In the genomic region with DNA sequence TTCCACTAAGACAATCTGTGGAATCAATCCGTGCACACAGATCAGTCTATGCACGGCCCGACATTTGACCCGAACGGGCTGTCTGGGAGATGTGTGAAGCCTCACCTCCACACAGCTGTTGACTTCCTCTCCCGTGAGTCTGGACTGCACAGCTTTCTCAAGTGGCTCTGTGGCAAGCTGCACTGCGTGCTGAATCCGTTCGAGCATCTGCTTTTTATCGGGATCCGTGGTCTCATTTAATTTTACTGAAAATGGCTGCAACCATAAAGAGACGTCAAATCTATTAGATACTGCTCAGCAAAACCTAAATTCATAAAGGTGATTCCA, we compare ENCODE assay signal across 10 cellular contexts. TPM values are rescaled to one million over a fixed set of nuclear protein-coding genes. Genes with fewer than 3 reads are reported as not detected.
DNase-seq lines count a peak whose midpoint lies in the region; ATAC-seq and TF ChIP-seq lines count a peak whose summit lies in the region.
"Had no signal": no experiment of that assay in that cellular context is flagged by ENCODE, and none has a peak within 500 bp of the region (broad histone marks: within the 10 kb centered on the region; RNA-seq: fewer than 3 reads in every experiment).

No MANE protein-coding gene starts in this region.

- CTCF ChIA-PET in Panc1 (lab: Charles Lee) (interaction anchor here (0.8 to 5.1 kb wide), 10 partner anchors 8 to 178 kb away, joined by 3 to 72 read pairs (median 4); no protein-coding TSS in a partner anchor), T-cell (lab: Charles Lee) (interaction anchor here (1.1 to 1.4 kb wide), 3 partner anchors 46 to 54 kb away, joined by 3 to 8 read pairs (median 3); a partner anchor contains a TSS)

- DNase-seq in natural killer cell = no peak
- DNase-seq in natural killer cell treated with Interleukin-12 subunit alpha and Interleukin-12 subunit beta and Interleukin-15 and Interleukin-18, amount 100 ng/mL, for 72 hours (ENCODE audit: low spot score) = no peak
- no peak for DNase-seq in Panc1 (ENCODE audit: low read depth, low spot score)
- DNase-seq in dorsolateral prefrontal cortex = no peak
- DNase-seq in T-cell = no peak
- DNase-seq in activated T-cell treated with anti-CD3 and anti-CD28 coated beads, Interleukin-2, amount 50 U/mL, for 48 hours = no peak

- H3K4me3 ChIP-seq in Panc1 (ENCODE audit: low read depth in 2 of 2, low read length in 2 of 2) (no peak overlapping the region), dorsolateral prefrontal cortex (no peak overlapping the region)

- H3K27ac ChIP-seq in Panc1 (ENCODE audit: low read length) (no peak overlapping the region), dorsolateral prefrontal cortex (peak overlapping the region in 52 of 59 donors; percentile 30 to 89 (median 77))
- H3K27ac ChIP-seq: HL-60 had no signal

- no peaks in the 10 kb centered on the region for H3K27me3 Mint-ChIP-seq in natural killer cell (ENCODE audit: low read depth in 2 of 2)
- H3K27me3 Mint-ChIP-seq in natural killer cell treated with Interleukin-12 subunit alpha and Interleukin-12 subunit beta and Interleukin-15 and Interleukin-18, amount 100 ng/mL, for 72 hours = no peaks in the 10 kb centered on the region
- no peaks in the 10 kb centered on the region for H3K27me3 Mint-ChIP-seq in T-cell
- H3K27me3 Mint-ChIP-seq: B cell had no signal

- intact Hi-C loops in natural killer cell (cut with micrococcal nuclease) = loop anchor here (1.0 to 2.0 kb wide), 2 partner anchors 53 to 179 kb away; no protein-coding TSS in a partner anchor
- intact Hi-C loops in Panc1 (cut with micrococcal nuclease; ENCODE audit: unreplicated experiment) = no loop called here
- intact Hi-C loops in dorsolateral prefrontal cortex (cut with DNase I) = loop anchor here (1.0 to 5.0 kb wide), 4 partner anchors 53 to 179 kb away; a partner anchor contains a TSS

- H3K4me1 Mint-ChIP-seq in natural killer cell = peaks cover 26 to 36% of the 10 kb centered on the region in 2 donors
- peaks cover 24 to 26% of the 10 kb centered on the region in 2 donors for H3K4me1 Mint-ChIP-seq in natural killer cell treated with Interleukin-12 subunit alpha and Interleukin-12 subunit beta and Interleukin-15 and Interleukin-18, amount 100 ng/mL, for 72 hours (ENCODE audit: low read depth in 2 of 2)
- peaks cover 9 to 28% (median 19%) of the 10 kb centered on the region in 3 donors for H3K4me1 Mint-ChIP-seq in T-cell

- POLR2A ChIA-PET in Panc1 (lab: Charles Lee) = interaction anchor here (0.7 kb wide), 1 partner anchor 20 kb away, joined by 3 read pairs; a partner anchor contains a TSS
- POLR2A ChIA-PET in T-cell (lab: Charles Lee) = no interaction called here

- H3K36me3 ChIP-seq in Panc1 (ENCODE audit: control insufficient read depth, insufficient read depth, low read length) = peaks cover 53% of the 10 kb centered on the region

- H3K9me3 Mint-ChIP-seq in natural killer cell (no peaks in the 10 kb centered on the region), T-cell (no peaks in the 10 kb centered on the region)
- H3K9me3 Mint-ChIP-seq in natural killer cell treated with Interleukin-12 subunit alpha and Interleukin-12 subunit beta and Interleukin-15 and Interleukin-18, amount 100 ng/mL, for 72 hours = no peaks in the 10 kb centered on the region

- H3K27ac Mint-ChIP-seq in natural killer cell = no peak overlapping the region
- no peak overlapping the region for H3K27ac Mint-ChIP-seq in natural killer cell treated with Interleukin-12 subunit alpha and Interleukin-12 subunit beta and Interleukin-15 and Interleukin-18, amount 100 ng/mL, for 72 hours
- H3K27ac Mint-ChIP-seq in T-cell = no peak overlapping the region

- no peaks in the 10 kb centered on the region for H3K27me3 ChIP-seq in Panc1 (ENCODE audit: control insufficient read depth, insufficient read depth, low read length)
- no peaks in the 10 kb centered on the region for H3K27me3 ChIP-seq in dorsolateral prefrontal cortex

- peaks cover 5% of the 10 kb centered on the region; the same call in 1 of the 2 replicates for H3K4me1 ChIP-seq in Panc1 (ENCODE audit: control insufficient read depth, insufficient read depth, low read length)

- peak overlapping the region; percentile 45 for H3K4me3 Mint-ChIP-seq in natural killer cell
- no peak overlapping the region for H3K4me3 Mint-ChIP-seq in natural killer cell treated with Interleukin-12 subunit alpha and Interleukin-12 subunit beta and Interleukin-15 and Interleukin-18, amount 100 ng/mL, for 72 hours
- no peak overlapping the region for H3K4me3 Mint-ChIP-seq in T-cell
- H3K4me3 Mint-ChIP-seq: B cell had no signal

- H3K36me3 Mint-ChIP-seq in natural killer cell = no peaks in the 10 kb centered on the region
- H3K36me3 Mint-ChIP-seq in natural killer cell treated with Interleukin-12 subunit alpha and Interleukin-12 subunit beta and Interleukin-15 and Interleukin-18, amount 100 ng/mL, for 72 hours = peaks cover 20% of the 10 kb centered on the region
- H3K36me3 Mint-ChIP-seq in T-cell = peaks cover 55% of the 10 kb centered on the region

- in situ Hi-C loops in Panc1 (cut with HindIII; ENCODE audit: low pct_unique_long_range_greater_than_20kb, low sequenced_read_pairs) = no loop called here

- no TSS peak for BruUV-seq in Panc1 (replicated peaks; lab: Mats Ljungman, UMichigan)

- no peaks in the 10 kb centered on the region for H3K9me3 ChIP-seq in Panc1 (ENCODE audit: control insufficient read depth, insufficient read depth, low read depth, low read length)
- H3K9me3 ChIP-seq: SK-N-SH had no signal

- no peak for TF ChIP-seq CTCF in natural killer cell (IDR thresholded peaks at IDR 0.05)
- no peak for TF ChIP-seq CTCF in Panc1 (IDR thresholded peaks at IDR 0.05)
- TF ChIP-seq CTCF in dorsolateral prefrontal cortex (IDR thresholded peaks at IDR 0.05 in 54 of 56, conservative IDR thresholded peaks at IDR 0.05 in 2 of 56; ENCODE audit: low read depth in 1 of 56, partially characterized antibody in 56 of 56) = no peak

- ATAC-seq in natural killer cell (no peak), Panc1 (peak; percentile 50), T-cell (replicated peaks in 1 of 4) (no peak), HG03521 (IDR thresholded peaks at IDR 0.05; ENCODE audit: unreplicated experiment) (no peak)
- ATAC-seq in natural killer cell treated with Interleukin-12 subunit alpha and Interleukin-12 subunit beta and Interleukin-15 and Interleukin-18, amount 100 ng/mL, for 72 hours = no peak

RNA-seq across cellular contexts. Expression of a gene that starts 19.3 kb away (rescaled TPM):
- total RNA-seq in natural killer cell (10 to 100 TPM; 47.9 to 51.3 (median 50.3) TPM), Panc1 (2021; ENCODE audit: unreplicated experiment) (120 TPM), dorsolateral prefrontal cortex (100 to 1,000 TPM in 1 of 120 experiments, 10 to 100 TPM in 119; 40.9 to 104 (median 59.2) TPM), T-cell (100 to 1,000 TPM in 3 of 5 donors, 10 to 100 TPM in 2; 45.3 to 113 (median 109) TPM)
- 100 to 1,000 TPM in 1 of 2 donors, 10 to 100 TPM in 1; 88.8 to 128 TPM for total RNA-seq in natural killer cell treated with Interleukin-12 subunit alpha and Interleukin-12 subunit beta and Interleukin-15 and Interleukin-18, amount 100 ng/mL, for 72 hours
- polyA plus RNA-seq in Panc1 (2012; ENCODE audit: insufficient read length) = 264 TPM

RNA-seq across cellular contexts. Expression of a gene that starts 45.8 kb away (rescaled TPM):
- total RNA-seq in natural killer cell = 100 to 1,000 TPM; 219 to 244 (median 237) TPM
- total RNA-seq in natural killer cell treated with Interleukin-12 subunit alpha and Interleukin-12 subunit beta and Interleukin-15 and Interleukin-18, amount 100 ng/mL, for 72 hours = 100 to 1,000 TPM; 160 to 222 TPM
- total RNA-seq in Panc1 (2021; ENCODE audit: unreplicated experiment) = 274 TPM
- 162 TPM for polyA plus RNA-seq in Panc1 (2012; ENCODE audit: insufficient read length)
- 100 to 1,000 TPM; 135 to 252 (median 182) TPM for total RNA-seq in dorsolateral prefrontal cortex
- total RNA-seq in T-cell = 100 to 1,000 TPM; 253 to 388 (median 299) TPM
